Comparison of ENCODE assay signal across 30 cellular contexts in the genomic region with DNA sequence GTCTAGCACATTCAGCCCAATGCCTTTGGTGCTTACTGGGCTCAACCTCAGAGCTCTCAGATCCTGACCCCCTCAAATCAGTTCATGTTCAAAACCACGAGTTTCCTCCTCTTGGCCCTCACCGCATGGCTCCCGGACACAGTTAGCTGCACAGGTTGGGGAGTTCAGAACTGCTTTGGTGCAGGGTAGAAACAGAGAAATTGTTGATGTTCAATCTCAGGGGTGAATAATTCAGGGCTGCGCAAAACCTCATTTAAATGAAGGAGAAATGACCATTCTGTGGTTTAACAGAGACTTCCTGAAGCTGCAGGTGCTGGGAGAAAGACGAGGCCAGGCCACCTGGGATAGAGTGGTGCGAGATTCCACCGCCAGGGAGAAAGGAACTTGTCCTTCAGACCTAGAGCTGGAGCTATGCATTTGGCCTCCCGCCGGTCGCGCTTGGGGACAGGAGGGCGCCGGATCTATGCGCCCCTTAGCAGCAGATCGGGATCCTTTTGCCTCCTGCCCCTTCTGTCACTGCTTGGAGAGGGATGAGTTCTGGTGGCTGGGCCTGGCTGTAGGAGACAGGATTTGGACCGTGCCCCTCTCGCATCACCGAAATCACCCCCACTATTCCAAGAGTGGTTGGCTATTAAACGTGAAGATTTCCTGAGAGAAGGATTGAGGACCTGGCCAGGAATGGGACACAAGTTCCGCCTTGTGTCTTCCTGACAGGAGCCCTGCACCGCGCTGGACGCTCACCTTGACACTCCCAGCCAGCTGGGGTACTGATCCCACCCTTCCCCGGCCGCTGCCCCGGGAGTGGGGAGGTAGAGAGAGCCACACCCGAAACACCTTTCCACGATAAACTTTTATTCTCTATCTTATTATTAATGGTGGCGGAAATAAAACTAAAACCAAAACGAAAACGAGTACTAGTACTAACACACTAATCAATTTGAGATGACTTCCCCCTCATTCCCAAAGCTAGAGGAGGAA. TPM values are rescaled to one million over a fixed set of nuclear protein-coding genes. Genes with fewer than 3 reads are reported as not detected.
A peak's percentile ranks its signal among the peaks of the same experiment; 100 is the strongest.
DNase-seq lines count a peak whose midpoint lies in the region; ATAC-seq and TF ChIP-seq lines count a peak whose summit lies in the region.
"Had no signal": no experiment of that assay in that cellular context is flagged by ENCODE, and none has a peak within 500 bp of the region (broad histone marks: within the 10 kb centered on the region; RNA-seq: fewer than 3 reads in every experiment).

No MANE protein-coding gene starts in this region.

- H3K36me3 ChIP-seq in GM23338 (ENCODE audit: insufficient read depth) (no peaks in the 10 kb centered on the region), KMS-11 (ENCODE audit: insufficient read depth) (no peaks in the 10 kb centered on the region)
- H3K36me3 ChIP-seq: cardiac muscle cell, Peyer's patch, SJCRH30, tibial artery, WERI-Rb-1 had no signal

- H3F3A ChIP-seq in GM23338 (replicated peaks; ENCODE audit: low read depth): peaks cover 10% of the 10 kb centered on the region; the same call in 1 of the 2 replicates

- peak; percentile 71 for DNase-seq in GM23338 (ENCODE audit: low spot score)
- DNase-seq in glutamatergic neuron: no peak
- peak; percentile 63 for DNase-seq in osteocyte (ENCODE audit: extremely low spot score, unreplicated experiment)
- no peak for DNase-seq in activated gamma-delta T cell (lab: John Stamatoyannopoulos, UW)
- no peak for DNase-seq in DMS53 (lab: John Stamatoyannopoulos, UW)
- DNase-seq: activated CD4-positive, alpha-beta memory T cell treated with anti-CD3 and anti-CD28 coated beads, Interleukin-2, amount 10 ng/mL, durations not matched to agents 7 days and 5 days; activated naive CD4-positive, alpha-beta T cell treated with Interleukin-2 at 50 U/mL for 16 hours; activated T-cell treated with anti-CD3 and anti-CD28 coated beads for 4 hours; amygdala; CD8-positive, alpha-beta memory T cell; DMS79; Kasumi-1; left colon; mesenchymal stem cell; naive thymus-derived CD8-positive, alpha-beta T cell; NCI-H345; NK-92 treated with Interleukin-12 subunit alpha and Interleukin-12 subunit beta, amount 100 ng/mL, for 24 hours; Peyer's patch; SJCRH30; stimulated activated CD4-positive, alpha-beta T cell treated with anti-CD3 and anti-CD28 coated beads, Interleukin-1b, Interleukin-23, amount 100 ng/mL, for 48 hours; stimulated activated naive CD4-positive, alpha-beta T cell; tibial artery; WERI-Rb-1 had no signal

- H2AFZ ChIP-seq in GM23338 (no peak overlapping the region), KMS-11 (ENCODE audit: low read depth) (peak overlapping the region; percentile 26; the same call in 1 of the 2 replicates)

- H3K4me3 Mint-ChIP-seq in GM23338 (peak overlapping the region; percentile 47; the same call in 2 of the 3 replicates), glutamatergic neuron (ENCODE audit: unreplicated experiment) (peak overlapping the region; percentile 38), osteocyte (ENCODE audit: unreplicated experiment) (no peak overlapping the region)
- H3K4me3 Mint-ChIP-seq: activated CD4-positive, alpha-beta memory T cell treated with anti-CD3 and anti-CD28 coated beads, Interleukin-2, amount 10 ng/mL, durations not matched to agents 7 days and 5 days; CD8-positive, alpha-beta memory T cell; dendritic cell treated with granulocyte-macrophage colony-stimulating factor and Interleukin-4, amounts not matched to agents 40 ng/mL and 50 ng/mL, for 4 days had no signal

- H3K9me3 Mint-ChIP-seq in GM23338 (no peaks in the 10 kb centered on the region; the same call in 1 of the 3 replicates), glutamatergic neuron (ENCODE audit: unreplicated experiment) (peaks cover 17% of the 10 kb centered on the region), osteocyte (ENCODE audit: unreplicated experiment) (no peaks in the 10 kb centered on the region)
- H3K9me3 Mint-ChIP-seq: activated CD4-positive, alpha-beta memory T cell treated with anti-CD3 and anti-CD28 coated beads, Interleukin-2, amount 10 ng/mL, durations not matched to agents 7 days and 5 days; dendritic cell treated with granulocyte-macrophage colony-stimulating factor and Interleukin-4, amounts not matched to agents 40 ng/mL and 50 ng/mL, for 4 days had no signal

- peak overlapping the region; percentile 15; the same call in 1 of the 2 replicates for H3K4me2 ChIP-seq in GM23338
- peak overlapping the region; percentile 39; the same call in 1 of the 2 replicates for H3K4me2 ChIP-seq in KMS-11

- TF ChIP-seq CTCF in GM23338 (conservative IDR thresholded peaks at IDR 0.05; ENCODE audit: low read depth in 2 of 2): no peak
- no peak for TF ChIP-seq CTCF in KMS-11 (conservative IDR thresholded peaks at IDR 0.05; ENCODE audit: low read depth, low read length)
- no peak for TF ChIP-seq CTCF in glutamatergic neuron (IDR thresholded peaks at IDR 0.05; ENCODE audit: partially characterized antibody, unreplicated experiment)
- TF ChIP-seq CTCF in osteocyte (IDR thresholded peaks at IDR 0.05): no peak

- H3K79me2 ChIP-seq in GM23338 (replicated peaks; ENCODE audit: insufficient read depth) (no peaks in the 10 kb centered on the region), KMS-11 (ENCODE audit: insufficient read depth, low read depth) (no peaks in the 10 kb centered on the region)

- H4K20me1 ChIP-seq in GM23338 (replicated peaks; ENCODE audit: insufficient read depth): peaks cover 24% of the 10 kb centered on the region
- H4K20me1 ChIP-seq in KMS-11 (ENCODE audit: insufficient read depth): no peaks in the 10 kb centered on the region

- no peak for ATAC-seq in GM23338
- no peak for ATAC-seq in GM21529 (IDR thresholded peaks at IDR 0.05; ENCODE audit: unreplicated experiment)
- ATAC-seq: GM12878; left colon; naive thymus-derived CD8-positive, alpha-beta T cell had no signal

- no peak overlapping the region for H3K9ac ChIP-seq in KMS-11

- no peaks in the 10 kb centered on the region for H3K9me2 ChIP-seq in GM23338 (ENCODE audit: insufficient read depth)

- H3K4me1 ChIP-seq in GM23338 (ENCODE audit: insufficient read depth) (peaks cover 25% of the 10 kb centered on the region), KMS-11 (ENCODE audit: low read depth, poor library complexity, severe bottlenecking) (no peaks in the 10 kb centered on the region)
- H3K4me1 ChIP-seq: SJCRH30 had no signal

- peaks cover 98% of the 10 kb centered on the region for H3K27me3 Mint-ChIP-seq in GM23338 (ENCODE audit: insufficient read depth, low read depth, poor library complexity)
- peaks cover 51% of the 10 kb centered on the region for H3K27me3 Mint-ChIP-seq in glutamatergic neuron (ENCODE audit: unreplicated experiment)
- H3K27me3 Mint-ChIP-seq in osteocyte (ENCODE audit: unreplicated experiment): peaks cover 91% of the 10 kb centered on the region

- peaks cover 100% of the 10 kb centered on the region for H3K27me3 ChIP-seq in GM23338 (ENCODE audit: insufficient read depth)
- no peaks in the 10 kb centered on the region for H3K27me3 ChIP-seq in KMS-11 (ENCODE audit: insufficient read depth, low read depth)
- H3K27me3 ChIP-seq: SJCRH30 had no signal

- H3K27ac ChIP-seq in GM23338 (ENCODE audit: low read depth) (no peak overlapping the region), KMS-11 (no peak overlapping the region)
- H3K27ac ChIP-seq: cardiac muscle cell, Peyer's patch, SJCRH30, tibial artery, WERI-Rb-1 had no signal

- H3K36me3 Mint-ChIP-seq in GM23338 (ENCODE audit: low read depth): peaks cover 5% of the 10 kb centered on the region; the same call in 1 of the 3 replicates
- H3K36me3 Mint-ChIP-seq in glutamatergic neuron (ENCODE audit: unreplicated experiment): no peaks in the 10 kb centered on the region
- peaks cover 3% of the 10 kb centered on the region for H3K36me3 Mint-ChIP-seq in osteocyte (ENCODE audit: unreplicated experiment)
- H3K36me3 Mint-ChIP-seq: CD8-positive, alpha-beta memory T cell had no signal

- H3K4me1 Mint-ChIP-seq in GM23338 (peaks cover 55% of the 10 kb centered on the region), glutamatergic neuron (ENCODE audit: low read depth, unreplicated experiment) (peaks cover 3% of the 10 kb centered on the region), osteocyte (ENCODE audit: unreplicated experiment) (peaks cover 5% of the 10 kb centered on the region)
- H3K4me1 Mint-ChIP-seq: activated CD4-positive, alpha-beta memory T cell treated with anti-CD3 and anti-CD28 coated beads, Interleukin-2, amount 10 ng/mL, durations not matched to agents 7 days and 5 days had no signal

- no peak overlapping the region for H3K4me3 ChIP-seq in GM23338
- H3K4me3 ChIP-seq in KMS-11 (IDR thresholded peaks at IDR 0.05; ENCODE audit: insufficient read depth, low read depth, low read length): no peak overlapping the region
- H3K4me3 ChIP-seq: GM12878, Peyer's patch, SJCRH30, tibial artery had no signal

- H3K27ac Mint-ChIP-seq in GM23338 (no peak overlapping the region), glutamatergic neuron (ENCODE audit: unreplicated experiment) (no peak overlapping the region), osteocyte (ENCODE audit: unreplicated experiment) (no peak overlapping the region)
- H3K27ac Mint-ChIP-seq: activated CD4-positive, alpha-beta memory T cell treated with anti-CD3 and anti-CD28 coated beads, Interleukin-2, amount 10 ng/mL, durations not matched to agents 7 days and 5 days; CD8-positive, alpha-beta memory T cell; dendritic cell treated with granulocyte-macrophage colony-stimulating factor and Interleukin-4, amounts not matched to agents 40 ng/mL and 50 ng/mL, for 4 days; naive thymus-derived CD8-positive, alpha-beta T cell had no signal

TF ChIP-seq in GM23338, 12 proteins besides CTCF, POLR2A, EP300 and RAD21:
- TF ChIP-seq EZH2 (IDR thresholded peaks at IDR 0.05; ENCODE audit: low read depth, unreplicated experiment) (peak; percentile 97), POLR2AphosphoS5 (IDR thresholded peaks at IDR 0.05; ENCODE audit: low read depth) (no peak)

RNA-seq across cellular contexts. Expression of gene PAX1, which starts 0.8 kb away (rescaled TPM):
- 0.14 TPM in 1 of 2 replicates, not detected in the other for total RNA-seq in GM23338 (2014; rRNA removed; shearing (Covaris generic))
- not detected in 2 replicates for polyA plus RNA-seq in GM23338 (2016; fragmentation: Nextera tagmentation; extraction: Ambion mirVana)
- not detected for total RNA-seq in glutamatergic neuron (ENCODE audit: unreplicated experiment)
- total RNA-seq in osteocyte: not detected in 2 replicates
- total RNA-seq: activated CD4-positive, alpha-beta memory T cell treated with anti-CD3 and anti-CD28 coated beads, Interleukin-2, amount 10 ng/mL, durations not matched to agents 7 days and 5 days; cardiac muscle cell; CD8-positive, alpha-beta memory T cell; GM12878; left colon; naive thymus-derived CD8-positive, alpha-beta T cell; Peyer's patch; posterior vena cava; SJCRH30; T-helper 1 cell treated with Interleukin-12 subunit alpha and Interleukin-12 subunit beta and Interleukin-4 antibody, amounts not matched to agents 30 ng/mL and 1 ng/mL, for 36 hours had no signal
- polyA plus RNA-seq: cardiac muscle cell; CD8-positive, alpha-beta memory T cell; GM12878; naive thymus-derived CD8-positive, alpha-beta T cell had no signal

Comparison
In these comparisons a context has a peak if more than half of its experiments do, and no peak if none do; other contexts are left out.
1. DNase-seq: peak in GM23338 (single experiment) and osteocyte (single experiment); none in glutamatergic neuron (single experiment), activated gamma-delta T cell (single experiment) and DMS53 (single experiment).